In genomic region chr22:18055619-18056160, GRCh38 we compare ENCODE assay signal across 1 cellular context.
TF ChIP-seq lines count a peak whose summit lies in the region.

No MANE protein-coding gene starts in this region.

TF ChIP-seq in endothelial cell of umbilical vein, 7 proteins besides CTCF, POLR2A, EP300 and RAD21:
- TF ChIP-seq MYC (IDR thresholded peaks at IDR 0.05; ENCODE audit: low read depth, low read length) (no peak), POLR2AphosphoS5 (IDR thresholded peaks at IDR 0.05; ENCODE audit: insufficient read depth, low read depth, low read length) (no peak), MAX (IDR thresholded peaks at IDR 0.05; ENCODE audit: insufficient read depth, insufficient read length) (no peak), GATA2 (IDR thresholded peaks at IDR 0.05; ENCODE audit: insufficient read depth, insufficient read length, low read depth, low read length) (no peak), JUN (IDR thresholded peaks at IDR 0.05; ENCODE audit: borderline replicate concordance, insufficient read depth, insufficient read length, low read depth) (no peak), EZH2 (IDR thresholded peaks at IDR 0.05; ENCODE audit: borderline replicate concordance, low read depth, low read length, severe bottlenecking) (no peak), FOS (IDR thresholded peaks at IDR 0.05; ENCODE audit: borderline replicate concordance, insufficient read depth, low read length) (no peak)
